12 cellular contexts compared by ENCODE assay signal in genomic region chr3:77825045-77825827, GRCh38.
DNase-seq lines count a peak whose midpoint lies in the region; ATAC-seq and TF ChIP-seq lines count a peak whose summit lies in the region.
"Had no signal": no experiment of that assay in that cellular context is flagged by ENCODE, and none has a peak within 500 bp of the region (broad histone marks: within the 10 kb centered on the region; RNA-seq: fewer than 3 reads in every experiment).

No MANE protein-coding gene starts in this region.

- H3K4me3 ChIP-seq in RWPE2 (ENCODE audit: severe bottlenecking) (no peak overlapping the region), tibial artery (no peak overlapping the region)

- no peaks in the 10 kb centered on the region for H3K36me3 ChIP-seq in RWPE2 (ENCODE audit: low read depth)
- H3K36me3 ChIP-seq in tibial artery = no peaks in the 10 kb centered on the region

- DNase-seq in ELR (ENCODE audit: low read depth) (peak; percentile 92), RWPE2 (ENCODE audit: low spot score) (peak; percentile 96), fibroblast of peridontal ligament (ENCODE audit: extremely low read depth) (peak; percentile 0), sciatic nerve (ENCODE audit: low spot score) (no peak), tibial artery (no peak), GM10266 (ENCODE audit: extremely low spot score) (no peak)
- DNase-seq: activated naive CD4-positive, alpha-beta T cell; NCI-H2171; occipital lobe; T-helper 9 cell had no signal

- ATAC-seq in RWPE2 (ENCODE audit: low read depth) (peak; percentile 95), sciatic nerve (peak; percentile 22), HG02610 (IDR thresholded peaks at IDR 0.05; ENCODE audit: unreplicated experiment) (no peak), HG03432 (IDR thresholded peaks at IDR 0.05; ENCODE audit: unreplicated experiment) (no peak)

- H3K4me1 ChIP-seq in RWPE2 (ENCODE audit: insufficient read depth, poor library complexity, severe bottlenecking) (peaks cover 14% of the 10 kb centered on the region), tibial artery (peaks cover 0 to 5% (median 0%) of the 10 kb centered on the region in 4 donors)

- no peaks in the 10 kb centered on the region for H3K9me3 ChIP-seq in RWPE2 (ENCODE audit: severe bottlenecking)
- peaks cover 0 to 4% (median 0%) of the 10 kb centered on the region in 3 donors for H3K9me3 ChIP-seq in tibial artery

- H3K27ac ChIP-seq in RWPE2 (ENCODE audit: poor library complexity, severe bottlenecking) (peak overlapping the region; percentile 77), tibial artery (no peak overlapping the region)

- intact Hi-C loops in sciatic nerve (cut with DNase I) (no loop called here), tibial artery (cut with DNase I; ENCODE audit: low total_unique reads) (no loop called here)

- H3K27me3 ChIP-seq in RWPE2 (ENCODE audit: insufficient read depth, poor library complexity, severe bottlenecking) (no peaks in the 10 kb centered on the region), tibial artery (no peaks in the 10 kb centered on the region)

- TF ChIP-seq CTCF in RWPE2 (IDR thresholded peaks at IDR 0.05; ENCODE audit: poor library complexity, severe bottlenecking) (no peak), tibial artery (IDR thresholded peaks at IDR 0.05) (no peak), GM10266 (IDR thresholded peaks at IDR 0.05; ENCODE audit: control insufficient read depth, insufficient read depth, low read depth, missing control alignments) (no peak)

Comparison
In these comparisons a context has a peak if more than half of its experiments do, and no peak if none do; other contexts are left out.
1. DNase-seq: peak in ELR (single experiment), RWPE2 (single experiment) and fibroblast of peridontal ligament (single experiment); none in sciatic nerve (single experiment), tibial artery (0 of 2) and GM10266 (single experiment).
2. ATAC-seq: peak in RWPE2 (single experiment) and sciatic nerve (single experiment); none in HG02610 (single experiment) and HG03432 (single experiment).